ENCODE assay signal across 8 cellular contexts in genomic region chr11:33735166-33735425, GRCh38. TPM values are rescaled to one million over a fixed set of nuclear protein-coding genes. Genes with fewer than 3 reads are reported as not detected.
DNase-seq lines count a peak whose midpoint lies in the region; ATAC-seq lines count a peak whose summit lies in the region.

No MANE protein-coding gene starts in this region.

- peak overlapping the region; percentile 86 for H3K4me3 ChIP-seq in thymus (ENCODE audit: low read length)

- no peaks in the 10 kb centered on the region for H3K9me3 ChIP-seq in thymus (ENCODE audit: control insufficient read depth)

- no peaks in the 10 kb centered on the region for H3K27me3 ChIP-seq in layer of hippocampus (ENCODE audit: control insufficient read depth, insufficient read depth, low read length)
- H3K27me3 ChIP-seq in thymus (ENCODE audit: control insufficient read depth, insufficient read depth): no peaks in the 10 kb centered on the region

- WGBS in thymus: 10% methylated on average over 8 of the region's 8 CpGs

- H3K36me3 Mint-ChIP-seq in activated naive CD8-positive, alpha-beta T cell treated with anti-CD3 and anti-CD28 coated beads, Interleukin-2, amount 50 U/mL, for 24 hours (ENCODE audit: low read depth): peaks cover 8% of the 10 kb centered on the region

- peaks cover 4% of the 10 kb centered on the region for H3K36me3 ChIP-seq in thymus (ENCODE audit: control insufficient read depth, insufficient read depth)

- peak overlapping the region; percentile 84 for H3K4me3 Mint-ChIP-seq in activated naive CD8-positive, alpha-beta T cell treated with anti-CD3 and anti-CD28 coated beads, Interleukin-2, amount 50 U/mL, for 24 hours

- H3K27me3 Mint-ChIP-seq in activated naive CD8-positive, alpha-beta T cell treated with anti-CD3 and anti-CD28 coated beads, Interleukin-2, amount 50 U/mL, for 24 hours: peaks cover 17% of the 10 kb centered on the region

- peaks cover 43% of the 10 kb centered on the region for H3K4me1 Mint-ChIP-seq in activated naive CD8-positive, alpha-beta T cell treated with anti-CD3 and anti-CD28 coated beads, Interleukin-2, amount 50 U/mL, for 24 hours

- peak overlapping the region; percentile 72 for H3K27ac Mint-ChIP-seq in activated naive CD8-positive, alpha-beta T cell treated with anti-CD3 and anti-CD28 coated beads, Interleukin-2, amount 50 U/mL, for 24 hours

- DNase-seq in Daoy (ENCODE audit: low read depth) (peak; percentile 9), dedifferentiated amniotic fluid mesenchymal stem cell (ENCODE audit: extremely low spot score) (no peak), globus pallidus (ENCODE audit: low spot score) (no peak)
- DNase-seq in activated naive CD8-positive, alpha-beta T cell treated with anti-CD3 and anti-CD28 coated beads, Interleukin-2, amount 50 U/mL, for 24 hours: no peak

- ATAC-seq in HG02943 (IDR thresholded peaks at IDR 0.05; ENCODE audit: low read depth, unreplicated experiment) (peak; percentile 4), HG03280 (IDR thresholded peaks at IDR 0.05; ENCODE audit: unreplicated experiment) (no peak)
- no peak for ATAC-seq in activated naive CD8-positive, alpha-beta T cell treated with anti-CD3 and anti-CD28 coated beads, Interleukin-2, amount 50 U/mL, for 24 hours

- no peaks in the 10 kb centered on the region for H3K9me3 Mint-ChIP-seq in activated naive CD8-positive, alpha-beta T cell treated with anti-CD3 and anti-CD28 coated beads, Interleukin-2, amount 50 U/mL, for 24 hours

- H3K27ac ChIP-seq in layer of hippocampus (ENCODE audit: low read depth, low read length) (peak overlapping the region; percentile 85), thymus (ENCODE audit: low read depth) (no peak overlapping the region)

- peaks cover 18% of the 10 kb centered on the region for H3K4me1 ChIP-seq in thymus (ENCODE audit: control insufficient read depth, insufficient read depth, low read length)

RNA-seq across cellular contexts. Expression of gene CD59, which starts 1.1 kb away (rescaled TPM):
- 246 and 312 TPM in 2 replicates for total RNA-seq in Daoy (2014; rRNA removed; shearing (Covaris generic))
- 156 TPM for polyA plus RNA-seq in thymus

RNA-seq across cellular contexts. Expression of gene C11orf91, which starts 34.5 kb away (rescaled TPM):
- total RNA-seq in Daoy (2014; rRNA removed; shearing (Covaris generic)): not detected in 2 replicates
- 0.14 TPM for polyA plus RNA-seq in thymus

RNA-seq across cellular contexts. Expression of gene FBXO3, which starts 39.2 kb away (rescaled TPM):
- total RNA-seq in Daoy (2014; rRNA removed; shearing (Covaris generic)): 37.2 and 54.6 TPM in 2 replicates
- 32.9 TPM for polyA plus RNA-seq in thymus
